ENCODE assay signal across 20 cellular contexts in genomic region chr3:10546887-10547286, GRCh38. TPM values are rescaled to one million over a fixed set of nuclear protein-coding genes. Genes with fewer than 3 reads are reported as not detected.
DNase-seq lines count a peak whose midpoint lies in the region; ATAC-seq lines count a peak whose summit lies in the region.
"Had no signal": no experiment of that assay in that cellular context is flagged by ENCODE, and none has a peak within 500 bp of the region (broad histone marks: within the 10 kb centered on the region; RNA-seq: fewer than 3 reads in every experiment).

No MANE protein-coding gene starts in this region.

- DNase-seq in activated CD8-positive, alpha-beta memory T cell treated with anti-CD3 and anti-CD28 coated beads for 24 hours: peak; percentile 37
- DNase-seq in activated CD8-positive, alpha-beta memory T cell treated with anti-CD3 and anti-CD28 coated beads, Interleukin-2, amount 50 U/mL, for 4 hours: no peak
- DNase-seq in cerebellum (ENCODE audit: low spot score) (peak; percentile 72), mesenteric fat pad (ENCODE audit: low spot score) (peak; percentile 71), ureter (ENCODE audit: low spot score) (peak; percentile 25), NCI-H446 (lab: John Stamatoyannopoulos, UW) (no peak)
- no peak for DNase-seq in stimulated activated CD4-positive, alpha-beta T cell treated with anti-CD3 and anti-CD28 coated beads, Interleukin-12 subunit alpha, Interleukin-12 subunit beta, amount 100 ng/mL, for 4 hours
- DNase-seq: 8988T; BE2C; CD4-positive, alpha-beta T cell; DMS53; NCI-H1105 treated with DMSO at 0.1 percent for 48 hours; NCI-H1930; NCI-H2171; NCI-H82; PC-3 had no signal

- ATAC-seq in GM18909 (IDR thresholded peaks at IDR 0.05; ENCODE audit: poor library complexity, unreplicated experiment): no peak
- ATAC-seq: HCT116, PC-3 had no signal

RNA-seq across cellular contexts. Expression of gene ATP2B2, which starts 41.5 kb away (rescaled TPM):
- total RNA-seq in cerebellum (72.1 TPM), mesenteric fat pad (0.16 TPM), ureter (not detected)
- total RNA-seq: CD4-positive, alpha-beta T cell; NCI-H460; PC-3; SJSA1 had no signal

Comparison
In these comparisons a context has a peak if more than half of its experiments do, and no peak if none do; other contexts are left out.
1. DNase-seq: peak in activated CD8-positive, alpha-beta memory T cell treated with anti-CD3 and anti-CD28 coated beads for 24 hours (single experiment), cerebellum (single experiment), mesenteric fat pad (single experiment) and ureter (single experiment); none in activated CD8-positive, alpha-beta memory T cell treated with anti-CD3 and anti-CD28 coated beads, Interleukin-2, amount 50 U/mL, for 4 hours (single experiment), NCI-H446 (0 of 2) and stimulated activated CD4-positive, alpha-beta T cell treated with anti-CD3 and anti-CD28 coated beads, Interleukin-12 subunit alpha, Interleukin-12 subunit beta, amount 100 ng/mL, for 4 hours (single experiment).
2. RNA of gene ATP2B2, which starts 41.5 kb away (total RNA-seq): 72.1 TPM in cerebellum (single experiment); 0.16 TPM in mesenteric fat pad (single experiment) and not detected in ureter (single experiment); every median in the first group is over 10 times any median in the second.